1 cellular context compared by ENCODE assay signal in the genomic region with DNA sequence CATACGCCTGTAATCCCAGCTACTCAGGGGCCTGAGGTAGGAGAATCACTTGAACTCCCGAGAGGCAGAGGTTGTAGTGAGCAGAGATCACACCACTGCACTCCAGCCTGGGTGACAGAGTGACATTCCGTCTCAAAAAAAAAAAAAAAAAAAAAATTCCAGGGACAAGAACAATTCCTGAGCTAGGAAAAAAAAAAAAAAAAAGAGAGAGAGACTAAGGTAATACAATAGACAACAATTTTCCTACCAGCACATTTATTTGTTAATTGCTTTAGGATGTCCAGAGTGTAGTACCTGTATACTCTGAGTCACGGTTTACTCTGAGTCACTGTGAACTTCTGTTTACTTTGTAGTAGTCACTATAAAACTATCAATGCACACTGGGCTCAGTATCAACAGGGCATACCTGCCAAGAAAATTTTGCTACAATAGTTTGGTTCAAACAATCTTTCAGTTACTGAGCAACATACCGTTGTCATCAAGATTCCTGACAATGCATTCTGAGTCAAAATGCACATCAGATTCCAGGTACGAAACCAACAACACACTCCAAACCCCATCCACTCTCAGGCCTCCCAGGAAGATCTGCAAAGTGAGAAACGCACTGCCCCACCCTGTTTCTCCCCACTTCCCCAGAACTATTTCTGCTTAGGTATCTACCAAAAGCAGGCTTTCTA.
TF ChIP-seq lines count a peak whose summit lies in the region.

No MANE protein-coding gene starts in this region.

TF ChIP-seq in HCT116, 20 proteins besides CTCF, POLR2A, EP300 and RAD21 (continued from another document):
- no peak for TF ChIP-seq ZNF274 (IDR thresholded peaks at IDR 0.05; ENCODE audit: low read depth, low read length)
- no peak for TF ChIP-seq ELF1 (IDR thresholded peaks at IDR 0.05; ENCODE audit: borderline replicate concordance, low read depth)
- TF ChIP-seq SRF (IDR thresholded peaks at IDR 0.05; ENCODE audit: low read depth), result peak; percentile 70
- TF ChIP-seq, protein P1, sequence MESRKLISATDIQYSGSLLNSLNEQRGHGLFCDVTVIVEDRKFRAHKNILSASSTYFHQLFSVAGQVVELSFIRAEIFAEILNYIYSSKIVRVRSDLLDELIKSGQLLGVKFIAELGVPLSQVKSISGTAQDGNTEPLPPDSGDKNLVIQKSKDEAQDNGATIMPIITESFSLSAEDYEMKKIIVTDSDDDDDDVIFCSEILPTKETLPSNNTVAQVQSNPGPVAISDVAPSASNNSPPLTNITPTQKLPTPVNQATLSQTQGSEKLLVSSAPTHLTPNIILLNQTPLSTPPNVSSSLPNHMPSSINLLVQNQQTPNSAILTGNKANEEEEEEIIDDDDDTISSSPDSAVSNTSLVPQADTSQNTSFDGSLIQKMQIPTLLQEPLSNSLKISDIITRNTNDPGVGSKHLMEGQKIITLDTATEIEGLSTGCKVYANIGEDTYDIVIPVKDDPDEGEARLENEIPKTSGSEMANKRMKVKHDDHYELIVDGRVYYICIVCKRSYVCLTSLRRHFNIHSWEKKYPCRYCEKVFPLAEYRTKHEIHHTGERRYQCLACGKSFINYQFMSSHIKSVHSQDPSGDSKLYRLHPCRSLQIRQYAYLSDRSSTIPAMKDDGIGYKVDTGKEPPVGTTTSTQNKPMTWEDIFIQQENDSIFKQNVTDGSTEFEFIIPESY (IDR thresholded peaks at IDR 0.05; ENCODE audit: extremely low read depth, insufficient replicate concordance, low read length), result no peak
- no peak for TF ChIP-seq YY1 (IDR thresholded peaks at IDR 0.05; ENCODE audit: extremely low read depth, insufficient replicate concordance, low read depth, low read length)
- peak; percentile 38 for TF ChIP-seq TCF7L2 (IDR thresholded peaks at IDR 0.05; ENCODE audit: borderline replicate concordance, extremely low read depth, insufficient read depth, insufficient read length)
- TF ChIP-seq ATF3 (IDR thresholded peaks at IDR 0.05), result no peak; the same call in 1 of the 2 replicates
- no peak for TF ChIP-seq ZFX (IDR thresholded peaks at IDR 0.05)
- peak; percentile 25; the same call in 1 of the 2 replicates for TF ChIP-seq EGR1 (IDR thresholded peaks at IDR 0.05; ENCODE audit: low read depth)
